Comparison of ENCODE assay signal across 11 cellular contexts in the genomic region with DNA sequence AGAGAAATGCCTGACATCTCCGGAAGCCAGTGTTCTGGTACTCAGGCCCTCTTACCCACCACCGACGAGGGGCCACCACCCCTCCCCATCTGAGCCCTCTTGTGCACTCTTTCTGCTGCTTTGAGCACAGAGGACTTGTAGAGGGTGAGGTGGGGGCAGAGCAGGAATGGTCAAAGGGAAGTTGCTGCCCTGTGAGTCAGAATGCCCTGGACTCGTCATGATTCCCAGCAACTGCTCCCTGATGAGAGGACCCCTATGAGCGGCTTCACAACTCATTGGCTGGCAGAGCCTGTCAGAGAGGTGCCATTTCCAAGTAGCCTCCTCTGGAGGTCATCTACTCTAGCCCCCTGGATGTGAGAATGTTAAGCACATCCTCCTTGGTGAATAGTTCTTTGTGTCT. TPM values are rescaled to one million over a fixed set of nuclear protein-coding genes. Genes with fewer than 3 reads are reported as not detected.
DNase-seq lines count a peak whose midpoint lies in the region; ATAC-seq and TF ChIP-seq lines count a peak whose summit lies in the region.
"Had no signal": no experiment of that assay in that cellular context is flagged by ENCODE, and none has a peak within 500 bp of the region (broad histone marks: within the 10 kb centered on the region; RNA-seq: fewer than 3 reads in every experiment).

No MANE protein-coding gene starts in this region.

- H3K27ac ChIP-seq in right cardiac atrium (ENCODE audit: low read length) (peak overlapping the region; percentile 96), stomach (peak overlapping the region; percentile 25 to 79 (median 59)), mammary epithelial cell (ENCODE audit: insufficient read depth, low read depth, low read length) (no peak overlapping the region), hepatocyte (no peak overlapping the region)

- BruUV-seq in mammary epithelial cell (replicated peaks; lab: Mats Ljungman, UMichigan) = no TSS peak

- ATAC-seq in right cardiac atrium (peak; percentile 47 to 74), GM21526 (IDR thresholded peaks at IDR 0.05; ENCODE audit: low FRiP score, unreplicated experiment) (no peak), HG03520 (IDR thresholded peaks at IDR 0.05; ENCODE audit: unreplicated experiment) (no peak)

- H3K4me2 ChIP-seq in mammary epithelial cell (ENCODE audit: insufficient read depth, low read depth, low read length) = no peak overlapping the region
- no peak overlapping the region for H3K4me2 ChIP-seq in hepatocyte

- H3K27me3 ChIP-seq in right cardiac atrium (ENCODE audit: control insufficient read depth, insufficient read depth) (no peaks in the 10 kb centered on the region), stomach (no peaks in the 10 kb centered on the region), mammary epithelial cell (ENCODE audit: insufficient read depth, low read length) (no peaks in the 10 kb centered on the region), hepatocyte (no peaks in the 10 kb centered on the region)

- H3K9me3 ChIP-seq in right cardiac atrium (ENCODE audit: control insufficient read depth, low read length) (no peaks in the 10 kb centered on the region), stomach (no peaks in the 10 kb centered on the region), mammary epithelial cell (replicated peaks; ENCODE audit: insufficient read depth, low read length) (no peaks in the 10 kb centered on the region), hepatocyte (ENCODE audit: low read depth) (no peaks in the 10 kb centered on the region)

- peak; percentile 89 for DNase-seq in HT1080 (ENCODE audit: low read depth)
- peak; percentile 54 for DNase-seq in amniotic epithelial cell (ENCODE audit: low read depth)
- DNase-seq in right cardiac atrium = peak in 2 of 3 donors; percentile 38 to 55
- DNase-seq in stomach = no peak
- no peak for DNase-seq in mammary epithelial cell
- DNase-seq in hepatocyte (ENCODE audit: low spot score) = no peak
- DNase-seq: activated CD4-positive, alpha-beta T cell treated with anti-CD3 and anti-CD28 coated beads, Interleukin-2, amount 50 U/mL, for 48 hours; anterior cingulate cortex; NCI-H1105 treated with DMSO at 0.1 percent for 48 hours had no signal

- no peak for TF ChIP-seq POLR2A in stomach (IDR thresholded peaks at IDR 0.05)

- H3K4me3 ChIP-seq in right cardiac atrium (ENCODE audit: low read length) (peak overlapping the region; percentile 73), stomach (peak overlapping the region in 2 of 4 donors; percentile 1 to 15), mammary epithelial cell (replicated peaks in 1 of 3; ENCODE audit: insufficient read depth in 1 of 3, low read depth in 2 of 3, low read length in 3 of 3) (no peak overlapping the region), hepatocyte (no peak overlapping the region)

- H3K4me1 ChIP-seq in right cardiac atrium (ENCODE audit: control insufficient read depth, insufficient read depth, low read length) = no peaks in the 10 kb centered on the region
- peaks cover 10 to 24% (median 15%) of the 10 kb centered on the region in 4 donors for H3K4me1 ChIP-seq in stomach
- peaks cover 8% of the 10 kb centered on the region for H3K4me1 ChIP-seq in mammary epithelial cell (ENCODE audit: insufficient read depth, low read length)
- no peaks in the 10 kb centered on the region for H3K4me1 ChIP-seq in hepatocyte (ENCODE audit: insufficient read depth)

- H3K79me2 ChIP-seq in mammary epithelial cell (ENCODE audit: insufficient read depth, low read length) (no peaks in the 10 kb centered on the region), hepatocyte (no peaks in the 10 kb centered on the region)

- dilution Hi-C loops in mammary epithelial cell (cut with HindIII; ENCODE audit: low sequenced_read_pairs) = no loop called here

- in situ Hi-C loops in mammary epithelial cell (cut with MboI; ENCODE audit: low sequenced_read_pairs in 2 of 2) = no loop called here

- no peaks in the 10 kb centered on the region for H4K20me1 ChIP-seq in mammary epithelial cell (ENCODE audit: insufficient read depth, low read length)
- H4K20me1 ChIP-seq in hepatocyte (ENCODE audit: insufficient read depth, poor library complexity, severe bottlenecking) = no peaks in the 10 kb centered on the region

- TF ChIP-seq CTCF in stomach (IDR thresholded peaks at IDR 0.05) (no peak), mammary epithelial cell (conservative IDR thresholded peaks at IDR 0.05 in 1 of 2, IDR thresholded peaks at IDR 0.05 in 1 of 2; ENCODE audit: extremely low read depth in 1 of 2, insufficient read depth in 1 of 2, low read depth in 1 of 2, low read length in 2 of 2) (no peak), hepatocyte (IDR thresholded peaks at IDR 0.05; ENCODE audit: poor library complexity) (no peak)

- WGBS in right cardiac atrium = 65% methylated on average over 5 of the region's 5 CpGs
- 63 to 91% (median 81%) methylated on average over 4 to 5 of the region's 5 CpGs for WGBS in stomach, 5 donors
- 79% methylated on average over 5 of the region's 5 CpGs for WGBS in mammary epithelial cell (ENCODE audit: low coverage, missing lambda C conversion rate)
- WGBS in hepatocyte (ENCODE audit: low lambda C conversion rate, missing lambda C conversion rate) = 80% methylated on average over 5 of the region's 5 CpGs

- no peaks in the 10 kb centered on the region for H3K36me3 ChIP-seq in stomach
- H3K36me3 ChIP-seq in mammary epithelial cell (ENCODE audit: insufficient read depth, low read length) = no peaks in the 10 kb centered on the region
- no peaks in the 10 kb centered on the region for H3K36me3 ChIP-seq in hepatocyte (replicated peaks; ENCODE audit: insufficient read depth, low read depth)

- H3K9ac ChIP-seq in mammary epithelial cell (ENCODE audit: insufficient read depth, low read length) = no peak overlapping the region

- H2AFZ ChIP-seq in mammary epithelial cell (ENCODE audit: low read depth, low read length) (no peak overlapping the region), hepatocyte (no peak overlapping the region)

- CTCF ChIA-PET in mammary epithelial cell (lab: Charles Lee; ENCODE audit: low non-redundant PET) = no interaction called here

- H3K9me2 ChIP-seq in hepatocyte (replicated peaks; ENCODE audit: insufficient read depth) = no peaks in the 10 kb centered on the region

- intact Hi-C loops in right cardiac atrium (cut with DNase I) = no loop called here
- intact Hi-C loops in stomach (cut with DNase I; ENCODE audit: low total_unique reads) = no loop called here
- intact Hi-C loops in mammary epithelial cell (cut with micrococcal nuclease) = no loop called here

- no peak for TF ChIP-seq EP300 in stomach (IDR thresholded peaks at IDR 0.05)

RNA-seq across cellular contexts. Expression of a gene that starts 0.8 kb away (rescaled TPM):
- total RNA-seq in HT1080 (2014; rRNA removed; shearing (Covaris generic)) = 53.3 and 67.7 TPM in 2 replicates
- polyA plus RNA-seq in HT1080 (2015; cell fraction: cytosol; rRNA removed) = 54.9 and 60.3 TPM in 2 replicates
- 22.4 and 27.3 TPM in 2 replicates for polyA plus RNA-seq in HT1080 (2015; cell fraction: nucleus; rRNA removed)
- total RNA-seq in right cardiac atrium (10 to 100 TPM; 19.9 to 38.3 (median 21.2) TPM), stomach (10 to 100 TPM in 2 of 5 donors, 1 to 10 TPM in 1, not detected in 2; 7.3 to 15.2 (median 12.8) TPM), mammary epithelial cell (not detected), hepatocyte (0.27 and 2.2 TPM in 2 replicates)
- polyA plus RNA-seq in right cardiac atrium (25.3 TPM), stomach (1 to 10 TPM; 5.4 to 10.0 (median 7.3) TPM), mammary epithelial cell (not detected), hepatocyte (0.42 and 1.3 TPM in 2 replicates)
- polyA minus RNA-seq in mammary epithelial cell = not detected

RNA-seq across cellular contexts. Expression of a gene that starts 9.1 kb away (rescaled TPM):
- not detected in 2 replicates for total RNA-seq in HT1080 (2014; rRNA removed; shearing (Covaris generic))
- not detected in 2 replicates for polyA plus RNA-seq in HT1080 (2015; cell fraction: cytosol; rRNA removed)
- not detected in 2 replicates for polyA plus RNA-seq in HT1080 (2015; cell fraction: nucleus; rRNA removed)
- total RNA-seq in right cardiac atrium (not detected), stomach (under 1 TPM in 1 of 5 donors, not detected in 4; 0.87 TPM), mammary epithelial cell (not detected), hepatocyte (not detected in 2 replicates)
- polyA plus RNA-seq in right cardiac atrium (not detected), stomach (under 1 TPM in 2 of 3 donors, not detected in 1; 0.13 to 0.46 TPM), mammary epithelial cell (not detected), hepatocyte (not detected in 2 replicates)
- polyA minus RNA-seq in mammary epithelial cell = not detected

RNA-seq across cellular contexts. Expression of a gene that starts 20.9 kb away (rescaled TPM):
- 38.7 and 55.8 TPM in 2 replicates for total RNA-seq in HT1080 (2014; rRNA removed; shearing (Covaris generic))
- polyA plus RNA-seq in HT1080 (2015; cell fraction: cytosol; rRNA removed) = 60.9 and 62.1 TPM in 2 replicates
- polyA plus RNA-seq in HT1080 (2015; cell fraction: nucleus; rRNA removed) = 133 and 146 TPM in 2 replicates
- total RNA-seq in right cardiac atrium (100 to 1,000 TPM in 1 of 4 donors, 10 to 100 TPM in 3; 79.7 to 125 (median 93.8) TPM), stomach (10 to 100 TPM in 3 of 5 donors, 1 to 10 TPM in 2; 6.1 to 16.2 (median 11.1) TPM), mammary epithelial cell (10 to 100 TPM; 10.7 to 36.6 TPM), hepatocyte (7.7 and 12.6 TPM in 2 replicates)
- polyA plus RNA-seq in right cardiac atrium (47.9 TPM), stomach (10 to 100 TPM in 2 of 3 donors, 1 to 10 TPM in 1; 8.8 to 23.7 (median 22.3) TPM), mammary epithelial cell (35.3 TPM), hepatocyte (17.0 and 23.9 TPM in 2 replicates)
- 22.4 TPM for polyA minus RNA-seq in mammary epithelial cell

RNA-seq across cellular contexts. Expression of a gene that starts 22.4 kb away (rescaled TPM):
- 5.1 and 11.9 TPM in 2 replicates for total RNA-seq in HT1080 (2014; rRNA removed; shearing (Covaris generic))
- polyA plus RNA-seq in HT1080 (2015; cell fraction: cytosol; rRNA removed) = 12.7 and 17.5 TPM in 2 replicates
- polyA plus RNA-seq in HT1080 (2015; cell fraction: nucleus; rRNA removed) = 14.0 and 16.5 TPM in 2 replicates
- 10 to 100 TPM; 14.0 to 24.9 (median 15.2) TPM for total RNA-seq in right cardiac atrium
- 5.6 TPM for polyA plus RNA-seq in right cardiac atrium
- total RNA-seq in stomach = 10 to 100 TPM in 1 of 5 donors, 1 to 10 TPM in 1, under 1 TPM in 2, not detected in 1; under 0.01 to 12.1 (median 1.6) TPM
- 1 to 10 TPM; 1.8 to 4.1 (median 2.7) TPM for polyA plus RNA-seq in stomach
- total RNA-seq in mammary epithelial cell = 10 to 100 TPM in 1 of 2 donors, 1 to 10 TPM in 1; 6.7 to 12.9 TPM
- polyA plus RNA-seq in mammary epithelial cell = 3.3 TPM
- polyA minus RNA-seq in mammary epithelial cell = 6.6 TPM
- total RNA-seq in hepatocyte = 10.6 and 11.5 TPM in 2 replicates
- polyA plus RNA-seq in hepatocyte = 13.6 and 14.4 TPM in 2 replicates

RNA-seq across cellular contexts. Expression of a gene that starts 57.8 kb away (rescaled TPM):
- total RNA-seq in HT1080 (2014; rRNA removed; shearing (Covaris generic)) = 5.9 and 6.7 TPM in 2 replicates
- 4.9 and 9.9 TPM in 2 replicates for polyA plus RNA-seq in HT1080 (2015; cell fraction: cytosol; rRNA removed)
- polyA plus RNA-seq in HT1080 (2015; cell fraction: nucleus; rRNA removed) = 5.5 and 9.2 TPM in 2 replicates
- total RNA-seq in right cardiac atrium (10 to 100 TPM in 3 of 4 donors, 1 to 10 TPM in 1; 9.8 to 25.4 (median 14.4) TPM), stomach (1 to 10 TPM in 1 of 5 donors, under 1 TPM in 1, not detected in 3; 0.92 to 3.6 TPM), mammary epithelial cell (1 to 10 TPM; 3.2 to 5.4 TPM), hepatocyte (2.6 and 6.3 TPM in 2 replicates)
- polyA plus RNA-seq in right cardiac atrium (34.6 TPM), stomach (10 to 100 TPM in 1 of 3 donors, 1 to 10 TPM in 2; 5.4 to 10.1 (median 8.6) TPM), mammary epithelial cell (4.1 TPM), hepatocyte (5.5 and 9.8 TPM in 2 replicates)
- polyA minus RNA-seq in mammary epithelial cell = not detected

Comparison
In these comparisons a context has a peak if more than half of its experiments do, and no peak if none do; other contexts are left out.
1. DNase-seq: peak in HT1080 (single experiment), amniotic epithelial cell (single experiment) and right cardiac atrium (2 of 3); none in stomach (single experiment), mammary epithelial cell (single experiment) and hepatocyte (single experiment).
2. ATAC-seq: peak in right cardiac atrium (2 of 2); none in GM21526 (single experiment) and HG03520 (single experiment).
3. H3K27ac ChIP-seq: peak in right cardiac atrium (single experiment) and stomach (5 of 5); none in mammary epithelial cell (single experiment) and hepatocyte (single experiment).